Comparison of ENCODE assay signal across 11 cellular contexts in the genomic region with DNA sequence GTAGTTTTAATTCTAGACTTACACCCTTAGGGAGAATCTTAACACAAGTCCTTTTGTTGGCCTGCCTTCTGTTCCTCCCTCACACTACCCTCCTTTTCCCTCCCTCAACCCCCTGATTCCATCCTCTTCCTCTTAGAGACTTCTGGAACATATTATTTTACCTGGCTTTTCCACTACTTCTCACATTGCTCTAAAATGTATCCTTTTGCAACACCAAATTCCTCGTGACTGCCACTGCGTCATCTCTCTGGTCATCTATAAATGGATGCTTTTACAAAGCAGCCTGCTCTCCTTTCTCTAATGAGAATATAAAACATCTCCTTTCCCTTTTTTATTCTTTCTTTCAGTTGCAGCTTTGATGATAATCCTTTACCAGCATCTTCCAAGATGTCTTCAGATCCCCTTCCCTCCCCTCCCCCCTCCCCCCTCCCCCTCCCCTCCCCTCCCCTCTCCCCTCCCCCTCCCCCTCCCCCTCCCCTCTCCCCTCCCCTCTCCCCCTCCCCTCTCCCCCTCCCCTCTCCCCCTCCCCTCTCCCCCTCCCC.
DNase-seq lines count a peak whose midpoint lies in the region; ATAC-seq, FAIRE-seq and TF ChIP-seq lines count a peak whose summit lies in the region.
"Had no signal": no experiment of that assay in that cellular context is flagged by ENCODE, and none has a peak within 500 bp of the region (broad histone marks: within the 10 kb centered on the region; RNA-seq: fewer than 3 reads in every experiment).

No MANE protein-coding gene starts in this region.

- TF ChIP-seq CTCF in HFFc6 (IDR thresholded peaks at IDR 0.05) (no peak), GM12878 (IDR thresholded peaks at IDR 0.05 in 2 of 3, conservative IDR thresholded peaks at IDR 0.05 in 1 of 3; ENCODE audit: control insufficient read depth in 2 of 3, extremely low read depth in 1 of 3, insufficient read depth in 1 of 3, low read depth in 3 of 3, low read length in 3 of 3) (no peak)

- no peaks in the 10 kb centered on the region for H3K27me3 Mint-ChIP-seq in CD4-positive, alpha-beta memory T cell
- no peaks in the 10 kb centered on the region; the same call in 1 of the 2 replicates for H3K27me3 Mint-ChIP-seq in HFFc6 (ENCODE audit: insufficient read depth)
- no peaks in the 10 kb centered on the region for H3K27me3 Mint-ChIP-seq in naive thymus-derived CD8-positive, alpha-beta T cell

- SMC1A ChIA-PET in GM12878 (lab: Charles Lee; ENCODE audit: uncharacterized antibody, unreplicated experiment): interaction anchor here (0.6 to 4.9 kb wide), 2 partner anchors 20 to 90 kb away, joined by 3 to 43 read pairs; no protein-coding TSS in a partner anchor

- peaks cover 28% of the 10 kb centered on the region for H3K79me2 ChIP-seq in GM12878 (ENCODE audit: control insufficient read depth, insufficient read depth, low read length)

- no peak for TF ChIP-seq EP300 in GM12878 (IDR thresholded peaks at IDR 0.05; ENCODE audit: borderline replicate concordance in 1 of 2, control insufficient read depth in 1 of 2, low read depth in 2 of 2, low read length in 2 of 2)

- CTCF ChIA-PET in CD4-positive, alpha-beta memory T cell (lab: Charles Lee; ENCODE audit: partially characterized antibody): no interaction called here
- CTCF ChIA-PET in GM12878 (lab: Yijun Ruan, JAX): interaction anchor here (1.0 to 1.2 kb wide), 3 partner anchors 87 to 95 kb away, joined by 3 read pairs; a partner anchor contains a TSS

- 42% methylated on average over 2 of the region's 2 CpGs for WGBS in GM12878 (ENCODE audit: insufficient coverage, insufficient replicate concordance, low lambda C conversion rate, missing lambda C conversion rate)

- H3K27ac Mint-ChIP-seq in CD4-positive, alpha-beta memory T cell: peak overlapping the region in 4 of 7 donors; percentile 1 to 47 (median 15)
- H3K27ac Mint-ChIP-seq in HFFc6: peak overlapping the region; percentile 89
- peak overlapping the region in 8 of 10 donors; percentile 7 to 90 (median 68) for H3K27ac Mint-ChIP-seq in naive thymus-derived CD8-positive, alpha-beta T cell

- ATAC-seq in GM12878 (peak; percentile 48), GM21619 (IDR thresholded peaks at IDR 0.05; ENCODE audit: unreplicated experiment) (no peak)
- no peak for ATAC-seq in naive thymus-derived CD8-positive, alpha-beta T cell

- H3K4me2 ChIP-seq in GM12878 (ENCODE audit: control insufficient read depth, insufficient read depth): peak overlapping the region; percentile 89

- H3K36me3 ChIP-seq in CD4-positive, alpha-beta memory T cell (ENCODE audit: insufficient read depth, low read length): no peaks in the 10 kb centered on the region
- no peaks in the 10 kb centered on the region for H3K36me3 ChIP-seq in GM12878 (ENCODE audit: control insufficient read depth in 2 of 2, insufficient read depth in 2 of 2, low read length in 1 of 2)

- H3K9me3 ChIP-seq in CD4-positive, alpha-beta memory T cell (ENCODE audit: control insufficient read depth in 1 of 2, low read length in 2 of 2): no peaks in the 10 kb centered on the region
- no peaks in the 10 kb centered on the region for H3K9me3 ChIP-seq in GM12878 (replicated peaks; ENCODE audit: control insufficient read depth, insufficient read depth, low read length)

- RAD21 ChIA-PET in GM12878 (lab: Charles Lee; ENCODE audit: unreplicated experiment): interaction anchor here (1.0 to 1.8 kb wide), 3 partner anchors 80 to 93 kb away, joined by 3 to 6 read pairs (median 5); a partner anchor contains a TSS

- POLR2A ChIA-PET in CD4-positive, alpha-beta memory T cell (lab: Charles Lee; ENCODE audit: partially characterized antibody): interaction anchor here (2.1 kb wide), 1 partner anchor 94 kb away, joined by 5 read pairs; a partner anchor contains a TSS
- POLR2A ChIA-PET in GM12878 (lab: Charles Lee): interaction anchor here (0.7 to 1.0 kb wide), 3 partner anchors 11 to 314 kb away, joined by 3 read pairs; no protein-coding TSS in a partner anchor
- POLR2A ChIA-PET in naive thymus-derived CD8-positive, alpha-beta T cell (lab: Charles Lee): no interaction called here

- FAIRE-seq in GM12878 (lab: Jason Lieb, UNC): peak; percentile 13
- FAIRE-seq: G401.6 had no signal

- no peak for DNase-seq in CD4-positive, alpha-beta memory T cell
- DNase-seq in HFFc6 (peak; percentile 32), GM12878 (ENCODE audit: low read depth, low spot score) (no peak), HT-29 (ENCODE audit: low spot score) (no peak), inferior parietal cortex (ENCODE audit: extremely low spot score) (no peak), SW480 (ENCODE audit: low spot score) (no peak)
- no peak for DNase-seq in naive thymus-derived CD8-positive, alpha-beta T cell
- DNase-seq: cerebellar nuclear complex, NCI-H2107 had no signal

- intact Hi-C loops in CD4-positive, alpha-beta memory T cell (cut with micrococcal nuclease): no loop called here
- intact Hi-C loops in GM12878 (cut with micrococcal nuclease; ENCODE audit: unreplicated experiment): no loop called here

- in situ Hi-C loops in GM12878 (cut with MboI): no loop called here

- TF ChIP-seq POLR2A in GM12878 (IDR thresholded peaks at IDR 0.05; ENCODE audit: low read depth, low read length): no peak

- peak overlapping the region in 6 of 8 donors; percentile 1 to 58 (median 26) for H3K4me3 Mint-ChIP-seq in CD4-positive, alpha-beta memory T cell
- H3K4me3 Mint-ChIP-seq in HFFc6: peak overlapping the region; percentile 55
- peak overlapping the region in 8 of 10 donors; percentile 1 to 48 (median 20) for H3K4me3 Mint-ChIP-seq in naive thymus-derived CD8-positive, alpha-beta T cell

- H4K20me1 ChIP-seq in GM12878 (ENCODE audit: control insufficient read depth, insufficient read depth): no peaks in the 10 kb centered on the region

- H3K4me3 ChIP-seq in CD4-positive, alpha-beta memory T cell (ENCODE audit: low read length in 2 of 2): no peak overlapping the region
- H3K4me3 ChIP-seq in GM12878: no peak overlapping the region; the same call in 1 of the 2 replicates

- peaks cover 0 to 7% of the 10 kb centered on the region in 2 donors for H3K36me3 Mint-ChIP-seq in CD4-positive, alpha-beta memory T cell
- H3K36me3 Mint-ChIP-seq in HFFc6 (ENCODE audit: low read depth): peaks cover 4% of the 10 kb centered on the region
- peaks cover 0 to 6% (median 0%) of the 10 kb centered on the region in 3 donors for H3K36me3 Mint-ChIP-seq in naive thymus-derived CD8-positive, alpha-beta T cell

- peak overlapping the region; percentile 28; the same call in 1 of the 2 replicates for H3K9ac ChIP-seq in GM12878 (ENCODE audit: control insufficient read depth, insufficient read depth, low read length)

- peaks cover 30 to 54% (median 39%) of the 10 kb centered on the region in 4 donors for H3K4me1 Mint-ChIP-seq in CD4-positive, alpha-beta memory T cell
- H3K4me1 Mint-ChIP-seq in HFFc6 (ENCODE audit: low read depth): peaks cover 54% of the 10 kb centered on the region
- peaks cover 26 to 55% (median 53%) of the 10 kb centered on the region in 4 donors for H3K4me1 Mint-ChIP-seq in naive thymus-derived CD8-positive, alpha-beta T cell

- no peak overlapping the region for H3K27ac ChIP-seq in CD4-positive, alpha-beta memory T cell (ENCODE audit: low read depth, low read length)
- peak overlapping the region; percentile 74 for H3K27ac ChIP-seq in GM12878 (ENCODE audit: control insufficient read depth, insufficient read depth)

- TF ChIP-seq RAD21 in GM12878 (IDR thresholded peaks at IDR 0.05; ENCODE audit: insufficient read depth, low read depth, low read length): no peak

- no peaks in the 10 kb centered on the region for H3K27me3 ChIP-seq in CD4-positive, alpha-beta memory T cell (ENCODE audit: insufficient read depth, low read length)
- no peaks in the 10 kb centered on the region for H3K27me3 ChIP-seq in GM12878 (replicated peaks in 1 of 2; ENCODE audit: control insufficient read depth in 2 of 2, insufficient read depth in 2 of 2, low read length in 1 of 2)

- no peaks in the 10 kb centered on the region for H3K9me3 Mint-ChIP-seq in CD4-positive, alpha-beta memory T cell
- H3K9me3 Mint-ChIP-seq in HFFc6: no peaks in the 10 kb centered on the region
- no peaks in the 10 kb centered on the region for H3K9me3 Mint-ChIP-seq in naive thymus-derived CD8-positive, alpha-beta T cell

- BruUV-seq in GM12878 (replicated peaks; lab: Mats Ljungman, UMichigan): no TSS peak

- no peak overlapping the region for H2AFZ ChIP-seq in GM12878 (ENCODE audit: control insufficient read depth, low read depth, low read length)

- peaks cover 22% of the 10 kb centered on the region for H3K4me1 ChIP-seq in CD4-positive, alpha-beta memory T cell (ENCODE audit: insufficient read depth, low read length)
- H3K4me1 ChIP-seq in GM12878 (ENCODE audit: control insufficient read depth, insufficient read depth, low read length): peaks cover 3% of the 10 kb centered on the region; the same call in 1 of the 2 replicates

TF ChIP-seq in GM12878, 131 proteins besides CTCF, POLR2A, EP300 and RAD21:
- TF ChIP-seq STAT1 (conservative IDR thresholded peaks at IDR 0.05): no peak
- no peak for TF ChIP-seq ETV6 (conservative IDR thresholded peaks at IDR 0.05 in 1 of 2, IDR thresholded peaks at IDR 0.05 in 1 of 2; ENCODE audit: borderline replicate concordance in 1 of 2, low read depth in 1 of 2)

Comparison
In these comparisons a context has a peak if more than half of its experiments do, and no peak if none do; other contexts are left out.
1. H3K27ac Mint-ChIP-seq: peak in every context shown above with its lines; median percentile 89 in HFFc6; 68 in naive thymus-derived CD8-positive, alpha-beta T cell; 15 in CD4-positive, alpha-beta memory T cell.